In genomic region chr12:108955225-108955835, GRCh38 we compare ENCODE assay signal across 10 cellular contexts.
A peak's percentile ranks its signal among the peaks of the same experiment; 100 is the strongest.
DNase-seq lines count a peak whose midpoint lies in the region; ATAC-seq, FAIRE-seq and TF ChIP-seq lines count a peak whose summit lies in the region.
"Had no signal": no experiment of that assay in that cellular context is flagged by ENCODE, and none has a peak within 500 bp of the region (broad histone marks: within the 10 kb centered on the region; RNA-seq: fewer than 3 reads in every experiment).

No MANE protein-coding gene starts in this region.

- DNase-seq in NCI-H748 (lab: John Stamatoyannopoulos, UW; ENCODE audit: unreplicated experiment) (peak; percentile 37), NCI-H748 treated with DMSO at 0.1 percent for 48 hours (lab: John Stamatoyannopoulos, UW) (no peak), RCC 7860 (ENCODE audit: low spot score) (peak; percentile 97), fibroblast of pulmonary artery (ENCODE audit: low read depth) (peak; percentile 34), urothelium cell line (ENCODE audit: low spot score) (peak; percentile 71), GM19240 (ENCODE audit: insufficient read length, low spot score) (no peak), UCSD-AML1 (lab: John Stamatoyannopoulos, UW; ENCODE audit: unreplicated experiment) (no peak)
- DNase-seq: activated CD4-positive, alpha-beta T cell treated with anti-CD3 and anti-CD28 coated beads for 4 hours had no signal

- no peak for TF ChIP-seq CTCF in fibroblast of pulmonary artery (IDR thresholded peaks at IDR 0.05; ENCODE audit: low read length, missing control alignments)

- FAIRE-seq in RCC 7860 (lab: Jason Lieb, UNC) (peak; percentile 94), urothelium cell line (lab: Jason Lieb, UNC) (no peak)
- FAIRE-seq: GM12891 had no signal

- no peak for ATAC-seq in GM21576 (IDR thresholded peaks at IDR 0.05; ENCODE audit: unreplicated experiment)

- H3K4me3 ChIP-seq in fibroblast of pulmonary artery (replicated peaks; ENCODE audit: low read depth, low read length): no peak overlapping the region

Comparison
In these comparisons a context has a peak if more than half of its experiments do, and no peak if none do; other contexts are left out.
1. DNase-seq: peak in NCI-H748 (single experiment), RCC 7860 (single experiment), fibroblast of pulmonary artery (single experiment) and urothelium cell line (single experiment); none in NCI-H748 treated with DMSO at 0.1 percent for 48 hours (single experiment), GM19240 (single experiment) and UCSD-AML1 (single experiment).